ENCODE assay signal across 19 cellular contexts in genomic region chr17:1933875-1934715, GRCh38.
"Had no signal": no experiment of that assay in that cellular context is flagged by ENCODE, and none has a peak within 500 bp of the region (broad histone marks: within the 10 kb centered on the region; RNA-seq: fewer than 3 reads in every experiment).

No MANE protein-coding gene starts in this region.

- H3K36me3 Mint-ChIP-seq: immature natural killer cell, memory B cell, mesothelial cell of epicardium, type B pancreatic cell had no signal

- H3K27ac ChIP-seq: heart left ventricle, left ventricle myocardium inferior, lower lobe of right lung, ovary, right atrium auricular region, sigmoid colon, suprapubic skin, thyroid gland had no signal

- H3K36me3 ChIP-seq: left ventricle myocardium inferior, lower lobe of right lung, ovary, right atrium auricular region, sigmoid colon, thyroid gland had no signal

- H3K9me3 Mint-ChIP-seq: immature natural killer cell, memory B cell, mesothelial cell of epicardium, nephron, type B pancreatic cell had no signal

- H3K4me2 ChIP-seq: smooth muscle cell had no signal

- DNase-seq: foreskin melanocyte; heart left ventricle; immature natural killer cell; kidney; left cardiac atrium; left ventricle myocardium inferior; lower lobe of right lung; ovary; sigmoid colon; stimulated activated CD4-positive, alpha-beta T cell treated with anti-CD3 and anti-CD28 coated beads, Interleukin-2, amount 100 ng/mL, for 48 hours; stimulated activated naive CD4-positive, alpha-beta T cell treated with Interleukin-2 at 50 U/mL for 16 hours; thyroid gland had no signal

- H3K4me1 Mint-ChIP-seq: immature natural killer cell, memory B cell had no signal

- ATAC-seq: heart left ventricle, left cardiac atrium, lower lobe of right lung had no signal

- H3K27ac Mint-ChIP-seq: immature natural killer cell, memory B cell, mesothelial cell of epicardium, nephron, type B pancreatic cell had no signal

- H3K4me3 ChIP-seq: heart left ventricle, left ventricle myocardium inferior, lower lobe of right lung, ovary, right atrium auricular region, sigmoid colon, smooth muscle cell, suprapubic skin, thyroid gland had no signal

- H3K9me3 ChIP-seq: heart left ventricle, left ventricle myocardium inferior, lower lobe of right lung, ovary, right atrium auricular region, sigmoid colon, suprapubic skin, thyroid gland had no signal

- H3K27me3 ChIP-seq: heart left ventricle, ovary, right atrium auricular region, sigmoid colon, suprapubic skin, thyroid gland had no signal

- H3K4me3 Mint-ChIP-seq: immature natural killer cell, memory B cell, mesothelial cell of epicardium, nephron, type B pancreatic cell had no signal
